8 cellular contexts compared by ENCODE assay signal in the genomic region with DNA sequence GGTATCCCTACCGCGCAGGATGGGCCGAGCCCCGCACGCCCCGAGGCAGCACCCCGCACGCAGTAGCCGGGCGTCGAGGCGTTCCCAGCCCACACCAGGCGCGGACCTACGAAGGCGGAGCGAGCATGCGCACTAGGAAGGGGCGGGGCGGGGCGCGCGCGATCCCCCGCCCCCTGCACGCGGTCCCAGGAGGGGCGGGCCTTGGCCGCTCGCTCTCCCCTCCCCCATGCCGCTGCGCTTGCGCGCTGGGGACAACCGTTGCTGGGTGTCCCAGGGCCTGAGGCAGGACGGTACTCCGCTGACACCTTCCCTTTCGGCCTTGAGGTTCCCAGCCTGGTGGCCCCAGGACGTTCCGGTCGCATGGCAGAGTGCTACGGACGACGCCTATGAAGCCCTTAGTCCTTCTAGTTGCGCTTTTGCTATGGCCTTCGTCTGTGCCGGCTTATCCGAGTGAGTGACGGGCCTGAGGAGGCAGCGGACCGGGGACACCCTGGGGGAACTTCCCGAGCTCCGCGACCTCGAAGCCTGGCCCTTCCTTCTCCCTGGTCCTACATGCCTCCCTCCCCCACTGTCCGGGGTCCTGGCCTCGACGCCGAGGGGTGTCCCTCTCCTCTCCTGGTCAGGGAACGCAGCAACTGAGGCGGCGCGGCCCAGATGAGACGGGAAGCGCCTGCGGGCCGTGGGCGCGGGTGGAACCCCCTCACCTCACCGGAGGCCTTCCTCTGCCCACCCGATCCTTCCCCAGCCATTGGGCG. TPM values are rescaled to one million over a fixed set of nuclear protein-coding genes. Genes with fewer than 3 reads are reported as not detected.
DNase-seq lines count a peak whose midpoint lies in the region; ATAC-seq and TF ChIP-seq lines count a peak whose summit lies in the region.

TSS of gene SPESP1 (plus strand) at position 258 of the 755 bp plus-strand sequence. CDS start at position 387, 129 bp downstream.

- no peaks in the 10 kb centered on the region for H3K27me3 ChIP-seq in prostate gland (replicated peaks; ENCODE audit: insufficient read depth)
- H3K27me3 ChIP-seq in uterus, result no peaks in the 10 kb centered on the region

- no peaks in the 10 kb centered on the region for H3K9me3 ChIP-seq in prostate gland
- H3K9me3 ChIP-seq in uterus, result no peaks in the 10 kb centered on the region

- peak; percentile 70 for DNase-seq in GM13977 (ENCODE audit: low spot score)
- DNase-seq in activated T-cell treated with anti-CD3 and anti-CD28 coated beads for 1 hour (ENCODE audit: low read depth), result peak; percentile 44
- DNase-seq in fibroblast of mammary gland (ENCODE audit: low read depth), result peak; percentile 56
- DNase-seq in prostate gland (ENCODE audit: low spot score), result no peak
- peak; percentile 38 to 52 for DNase-seq in uterus
- DNase-seq in NCI-H2107 (lab: John Stamatoyannopoulos, UW), result no peak

- H3K27ac ChIP-seq in prostate gland (no peak within 1 kb of the TSS), uterus (no peak within 1 kb of the TSS)

- peak within 1 kb of the TSS; percentile 46 for H3K4me3 ChIP-seq in fibroblast of mammary gland (ENCODE audit: control insufficient read depth, low read depth, low read length)
- peak within 1 kb of the TSS; percentile 5 to 19 for H3K4me3 ChIP-seq in prostate gland
- H3K4me3 ChIP-seq in uterus, result peak within 1 kb of the TSS in 1 of 2 donors; percentile 31

- no peaks in the 10 kb centered on the region for H3K36me3 ChIP-seq in prostate gland
- H3K36me3 ChIP-seq in uterus, result no peaks in the 10 kb centered on the region

- in situ Hi-C loops in GM13977 (cut with MboI; ENCODE audit: low pct_unique_long_range_greater_than_20kb, low sequenced_read_pairs, unreplicated experiment), result no loop called here

- no peak for TF ChIP-seq CTCF in GM13977 (IDR thresholded peaks at IDR 0.05; ENCODE audit: extremely low read depth, insufficient read depth, missing control alignments)
- TF ChIP-seq CTCF in fibroblast of mammary gland (conservative IDR thresholded peaks at IDR 0.05; ENCODE audit: control insufficient read depth, insufficient read depth, low read depth, low read length), result no peak
- no peak for TF ChIP-seq CTCF in prostate gland (IDR thresholded peaks at IDR 0.05)
- no peak for TF ChIP-seq CTCF in uterus (IDR thresholded peaks at IDR 0.05)

- no peak for TF ChIP-seq POLR2A in prostate gland (IDR thresholded peaks at IDR 0.05)
- TF ChIP-seq POLR2A in uterus (IDR thresholded peaks at IDR 0.05), result peak in 1 of 2 donors; percentile 41

- ATAC-seq in GM19035 (IDR thresholded peaks at IDR 0.05; ENCODE audit: unreplicated experiment), result no peak
- no peak for ATAC-seq in GM19023 (IDR thresholded peaks at IDR 0.05; ENCODE audit: unreplicated experiment)

- WGBS in prostate gland, result 67% methylated on average over 72 of the region's 72 CpGs

- H3K4me1 ChIP-seq in prostate gland (replicated peaks) (no peaks in the 10 kb centered on the region), uterus (no peaks in the 10 kb centered on the region)

- intact Hi-C loops in prostate gland (cut with DNase I), result no loop called here
- intact Hi-C loops in uterus (cut with DNase I; ENCODE audit: low total_unique reads), result no loop called here

RNA-seq across cellular contexts. Expression of gene SPESP1, which starts in this region (rescaled TPM):
- total RNA-seq in prostate gland, result 10 to 100 TPM in 1 of 2 donors, under 1 TPM in 1; 0.96 to 14.3 TPM
- 1 to 10 TPM; 1.4 to 6.8 (median 4.2) TPM for total RNA-seq in uterus

Comparison
In these comparisons a context has a peak if more than half of its experiments do, and no peak if none do; other contexts are left out.
1. DNase-seq: peak in GM13977 (single experiment), activated T-cell treated with anti-CD3 and anti-CD28 coated beads for 1 hour (single experiment), fibroblast of mammary gland (single experiment) and uterus (2 of 2); none in prostate gland (single experiment) and NCI-H2107 (single experiment).